8 cellular contexts compared by ENCODE assay signal in genomic region chr19:40443930-40444180, GRCh38. TPM values are rescaled to one million over a fixed set of nuclear protein-coding genes. Genes with fewer than 3 reads are reported as not detected.
DNase-seq lines count a peak whose midpoint lies in the region; ATAC-seq and TF ChIP-seq lines count a peak whose summit lies in the region.

No MANE protein-coding gene starts in this region.

- H3K27me3 ChIP-seq in HL-60 (ENCODE audit: insufficient read depth, poor library complexity, severe bottlenecking) (no peaks in the 10 kb centered on the region), iPS-15b (ENCODE audit: control insufficient read depth, insufficient read depth, low read length) (no peaks in the 10 kb centered on the region)

- peak; percentile 18 to 19 for ATAC-seq in stimulated activated naive B cell treated with anti-CD40 and anti-IgM and Interleukin-4, amounts not matched to agents 10 μg/mL and 1 μg/mL and 100 μg/mL, for 72 hours (replicated peaks)
- no peak for ATAC-seq in GM21360 (IDR thresholded peaks at IDR 0.05; ENCODE audit: unreplicated experiment)
- ATAC-seq in HG02870 (IDR thresholded peaks at IDR 0.05; ENCODE audit: unreplicated experiment), result no peak

- peaks cover 14% of the 10 kb centered on the region for H3K36me3 ChIP-seq in iPS-15b (ENCODE audit: control insufficient read depth, insufficient read depth, low read length)

- TF ChIP-seq CTCF in HL-60 (IDR thresholded peaks at IDR 0.05; ENCODE audit: insufficient read depth, low read length), result no peak

- H3K27me3 Mint-ChIP-seq in activated naive CD8-positive, alpha-beta T cell treated with anti-CD3 and anti-CD28 coated beads for 36 hours, result no peaks in the 10 kb centered on the region
- H3K27me3 Mint-ChIP-seq in stimulated activated naive B cell treated with anti-CD40 and anti-IgM and Interleukin-4, amounts not matched to agents 10 μg/mL and 1 μg/mL and 100 μg/mL, for 72 hours, result no peaks in the 10 kb centered on the region

- H3K9me3 ChIP-seq in iPS-15b (ENCODE audit: control insufficient read depth, insufficient read depth, low read length), result no peaks in the 10 kb centered on the region

- H3K9ac ChIP-seq in iPS-15b (ENCODE audit: low read depth, low read length), result peak overlapping the region; percentile 97

- H3K4me1 Mint-ChIP-seq in activated naive CD8-positive, alpha-beta T cell treated with anti-CD3 and anti-CD28 coated beads for 36 hours, result peaks cover 22% of the 10 kb centered on the region
- H3K4me1 Mint-ChIP-seq in stimulated activated naive B cell treated with anti-CD40 and anti-IgM and Interleukin-4, amounts not matched to agents 10 μg/mL and 1 μg/mL and 100 μg/mL, for 72 hours, result peaks cover 13 to 25% of the 10 kb centered on the region in 2 donors

- H3K36me3 Mint-ChIP-seq in activated naive CD8-positive, alpha-beta T cell treated with anti-CD3 and anti-CD28 coated beads for 36 hours, result peaks cover 2% of the 10 kb centered on the region
- H3K36me3 Mint-ChIP-seq in stimulated activated naive B cell treated with anti-CD40 and anti-IgM and Interleukin-4, amounts not matched to agents 10 μg/mL and 1 μg/mL and 100 μg/mL, for 72 hours, result peaks cover 16 to 30% of the 10 kb centered on the region in 2 donors

- peak overlapping the region; percentile 90 for H3K27ac Mint-ChIP-seq in activated naive CD8-positive, alpha-beta T cell treated with anti-CD3 and anti-CD28 coated beads for 36 hours
- peak overlapping the region; percentile 99 for H3K27ac Mint-ChIP-seq in stimulated activated naive B cell treated with anti-CD40 and anti-IgM and Interleukin-4, amounts not matched to agents 10 μg/mL and 1 μg/mL and 100 μg/mL, for 72 hours

- DNase-seq in GF-D8 (lab: John Stamatoyannopoulos, UW) (peak; percentile 19), HL-60 (ENCODE audit: low read depth in 1 of 2, low spot score in 1 of 2) (no peak), NCI-H510A (lab: John Stamatoyannopoulos, UW) (no peak)
- DNase-seq in activated naive CD8-positive, alpha-beta T cell treated with anti-CD3 and anti-CD28 coated beads for 36 hours, result no peak
- no peak for DNase-seq in stimulated activated naive B cell treated with anti-CD40 and anti-IgM and Interleukin-4, amounts not matched to agents 10 μg/mL and 1 μg/mL and 100 μg/mL, for 72 hours

- H3K27ac ChIP-seq in HL-60 (replicated peaks), result peak overlapping the region; percentile 83

- peak overlapping the region; percentile 94 for H3K4me3 Mint-ChIP-seq in activated naive CD8-positive, alpha-beta T cell treated with anti-CD3 and anti-CD28 coated beads for 36 hours
- H3K4me3 Mint-ChIP-seq in stimulated activated naive B cell treated with anti-CD40 and anti-IgM and Interleukin-4, amounts not matched to agents 10 μg/mL and 1 μg/mL and 100 μg/mL, for 72 hours, result peak overlapping the region; percentile 95 to 100

- no peaks in the 10 kb centered on the region for H3K9me3 Mint-ChIP-seq in activated naive CD8-positive, alpha-beta T cell treated with anti-CD3 and anti-CD28 coated beads for 36 hours
- H3K9me3 Mint-ChIP-seq in stimulated activated naive B cell treated with anti-CD40 and anti-IgM and Interleukin-4, amounts not matched to agents 10 μg/mL and 1 μg/mL and 100 μg/mL, for 72 hours, result no peaks in the 10 kb centered on the region

- peaks cover 16% of the 10 kb centered on the region for H3K4me1 ChIP-seq in iPS-15b (ENCODE audit: control insufficient read depth, insufficient read depth, low read length)

- peak overlapping the region; percentile 60 for H3K4me3 ChIP-seq in HL-60 (replicated peaks; ENCODE audit: insufficient read depth, low read length)
- H3K4me3 ChIP-seq in iPS-15b (ENCODE audit: low read depth, low read length), result peak overlapping the region; percentile 97

RNA-seq across cellular contexts. Expression of gene SERTAD3, which starts 0.3 kb away (rescaled TPM):
- total RNA-seq in activated naive CD8-positive, alpha-beta T cell treated with anti-CD3 and anti-CD28 coated beads for 36 hours, result 1 to 10 TPM; 4.4 to 5.3 TPM

RNA-seq across cellular contexts. Expression of gene SERTAD1, which starts 18.1 kb away (rescaled TPM):
- 1 to 10 TPM; 10.0 TPM for total RNA-seq in activated naive CD8-positive, alpha-beta T cell treated with anti-CD3 and anti-CD28 coated beads for 36 hours

RNA-seq across cellular contexts. Expression of gene BLVRB, which starts 21.7 kb away (rescaled TPM):
- 10 to 100 TPM; 15.1 to 15.2 TPM for total RNA-seq in activated naive CD8-positive, alpha-beta T cell treated with anti-CD3 and anti-CD28 coated beads for 36 hours

RNA-seq across cellular contexts. Expression of gene SPTBN4, which starts 22.9 kb away (rescaled TPM):
- total RNA-seq in activated naive CD8-positive, alpha-beta T cell treated with anti-CD3 and anti-CD28 coated beads for 36 hours, result 1 to 10 TPM; 1.1 to 2.9 TPM

RNA-seq across cellular contexts. Expression of gene PRX, which starts 30.7 kb away (rescaled TPM):
- total RNA-seq in activated naive CD8-positive, alpha-beta T cell treated with anti-CD3 and anti-CD28 coated beads for 36 hours, result under 1 TPM; 0.64 to 0.84 TPM

Comparison
In these comparisons a context has a peak if more than half of its experiments do, and no peak if none do; other contexts are left out.
1. ATAC-seq: peak in stimulated activated naive B cell treated with anti-CD40 and anti-IgM and Interleukin-4, amounts not matched to agents 10 μg/mL and 1 μg/mL and 100 μg/mL, for 72 hours (2 of 2); none in GM21360 (single experiment) and HG02870 (single experiment).